Comparison of ENCODE assay signal across 17 cellular contexts in genomic region chr4:119946359-119946758, GRCh38.
A peak's percentile ranks its signal among the peaks of the same experiment; 100 is the strongest.
DNase-seq lines count a peak whose midpoint lies in the region; ATAC-seq and TF ChIP-seq lines count a peak whose summit lies in the region.
"Had no signal": no experiment of that assay in that cellular context is flagged by ENCODE, and none has a peak within 500 bp of the region (broad histone marks: within the 10 kb centered on the region; RNA-seq: fewer than 3 reads in every experiment).

No MANE protein-coding gene starts in this region.

- H3K27ac ChIP-seq in left lung: no peak overlapping the region

- H3K27me3 ChIP-seq in left lung (no peaks in the 10 kb centered on the region), HAP-1 (ENCODE audit: low read depth) (no peaks in the 10 kb centered on the region)

- ATAC-seq in left lung (peak; percentile 74), GM21381 (IDR thresholded peaks at IDR 0.05; ENCODE audit: unreplicated experiment) (no peak)
- ATAC-seq: CD8-positive, alpha-beta T cell had no signal

- H3K36me3 ChIP-seq in left lung: no peaks in the 10 kb centered on the region
- H3K36me3 ChIP-seq in HAP-1 (replicated peaks): no peaks in the 10 kb centered on the region

- H3K9me3 ChIP-seq in left lung (no peaks in the 10 kb centered on the region), HAP-1 (no peaks in the 10 kb centered on the region)
- H3K9me3 ChIP-seq: SK-N-SH had no signal

- H3K4me1 ChIP-seq in left lung: no peaks in the 10 kb centered on the region
- H3K4me1 ChIP-seq in HAP-1: no peaks in the 10 kb centered on the region

- peak; percentile 0 for DNase-seq in SIG-M5 treated with dmso at 0.1 percent for 504 hours (lab: John Stamatoyannopoulos, UW; ENCODE audit: unreplicated experiment)
- DNase-seq in SIG-M5 (lab: John Stamatoyannopoulos, UW): no peak
- peak; percentile 22 for DNase-seq in amniotic epithelial cell (ENCODE audit: low read depth)
- no peak for DNase-seq in left lung
- no peak for DNase-seq in NCI-H2171 (lab: John Stamatoyannopoulos, UW)
- no peak for DNase-seq in HAP-1 (ENCODE audit: low spot score in 2 of 2)
- DNase-seq: AML-193; C1 segment of cervical spinal cord; CD8-positive, alpha-beta T cell; NCI-H1417; NCI-H1694 treated with DMSO at 0.1 percent for 48 hours; NCI-H345; NCI-H526; OCI-M1; Right ventricle myocardium superior; SK-N-SH had no signal

- H3K4me3 ChIP-seq in left lung (no peak overlapping the region), HAP-1 (no peak overlapping the region)

- intact Hi-C loops in left lung (cut with DNase I): no loop called here

- in situ Hi-C loops in HAP-1 (cut with MboI; ENCODE audit: low sequenced_read_pairs): no loop called here

- no peak for TF ChIP-seq CTCF in left lung (IDR thresholded peaks at IDR 0.05)

Comparison
In these comparisons a context has a peak if more than half of its experiments do, and no peak if none do; other contexts are left out.
1. DNase-seq: peak in SIG-M5 treated with dmso at 0.1 percent for 504 hours (single experiment) and amniotic epithelial cell (single experiment); none in SIG-M5 (single experiment), left lung (0 of 2), NCI-H2171 (single experiment) and HAP-1 (0 of 2).